ENCODE assay signal across 1 cellular context in genomic region chr7:141551080-141551772, GRCh38.
TF ChIP-seq lines count a peak whose summit lies in the region.

AGK (plus strand) TSS chr7:141551410; CDS start chr7:141555467, 4,057 bp downstream.

TF ChIP-seq in HepG2, 621 proteins besides CTCF, POLR2A, EP300 and RAD21 (continued from another document and continues in another):
- TF ChIP-seq ZNF574 (CRISPR knock-in tag; IDR thresholded peaks at IDR 0.05), result peak; percentile 94
- no peak for TF ChIP-seq ZSCAN12 (CRISPR knock-in tag; IDR thresholded peaks at IDR 0.05)
- TF ChIP-seq ZNF12 (CRISPR knock-in tag; IDR thresholded peaks at IDR 0.05), result no peak
- TF ChIP-seq ZNF646 (CRISPR knock-in tag; IDR thresholded peaks at IDR 0.05), result no peak
- peak; percentile 61; the same call in 1 of the 2 replicates for TF ChIP-seq E2F2 (CRISPR knock-in tag; IDR thresholded peaks at IDR 0.05; ENCODE audit: borderline replicate concordance)
- peak; percentile 85; the same call in 1 of the 2 replicates for TF ChIP-seq ZNF766 (CRISPR knock-in tag; IDR thresholded peaks at IDR 0.05; ENCODE audit: borderline replicate concordance)
- TF ChIP-seq ZNF570 (CRISPR knock-in tag; IDR thresholded peaks at IDR 0.05; ENCODE audit: borderline replicate concordance), result no peak
- TF ChIP-seq ZBTB2 (CRISPR knock-in tag; IDR thresholded peaks at IDR 0.05; ENCODE audit: low read depth), result peak; percentile 83
- peak; percentile 61; the same call in 1 of the 2 replicates for TF ChIP-seq ZNF777 (CRISPR knock-in tag; IDR thresholded peaks at IDR 0.05)
- no peak for TF ChIP-seq ZNF780A (CRISPR knock-in tag; IDR thresholded peaks at IDR 0.05)
- TF ChIP-seq MNT (IDR thresholded peaks at IDR 0.05), result no peak
- no peak; the same call in 1 of the 2 replicates for TF ChIP-seq KLF9 (CRISPR knock-in tag; IDR thresholded peaks at IDR 0.05; ENCODE audit: low read depth)
- peak; percentile 83; the same call in 1 of the 2 replicates for TF ChIP-seq SALL2 (CRISPR knock-in tag; IDR thresholded peaks at IDR 0.05)
- no peak for TF ChIP-seq RBAK (CRISPR knock-in tag; IDR thresholded peaks at IDR 0.05)
- TF ChIP-seq FOSL2 (CRISPR knock-in tag; IDR thresholded peaks at IDR 0.05), result no peak
- peak; percentile 92 for TF ChIP-seq NKX3-1 (CRISPR knock-in tag; IDR thresholded peaks at IDR 0.05)
- TF ChIP-seq CCAR2 (optimal IDR thresholded peaks at IDR 0.05; ENCODE audit: low read depth, low read length), result no peak
- no peak for TF ChIP-seq ZNF264 (CRISPR knock-in tag; IDR thresholded peaks at IDR 0.05)
- TF ChIP-seq ZUFSP (CRISPR knock-in tag; IDR thresholded peaks at IDR 0.05; ENCODE audit: borderline replicate concordance), result no peak
- peak; percentile 90 for TF ChIP-seq ZNF546 (CRISPR knock-in tag; conservative IDR thresholded peaks at IDR 0.05)
- no peak for TF ChIP-seq PHB2 (IDR thresholded peaks at IDR 0.05; ENCODE audit: partially characterized antibody)
- TF ChIP-seq ARID4A (CRISPR knock-in tag; IDR thresholded peaks at IDR 0.05; ENCODE audit: borderline replicate concordance), result peak; percentile 78; the same call in 1 of the 2 replicates
- peak; percentile 85 for TF ChIP-seq SP4 (CRISPR knock-in tag; IDR thresholded peaks at IDR 0.05)
- no peak for TF ChIP-seq SMC3 (IDR thresholded peaks at IDR 0.05; ENCODE audit: low read length)
- TF ChIP-seq ZNF224 (CRISPR knock-in tag; IDR thresholded peaks at IDR 0.05), result no peak
- TF ChIP-seq SOX5 (CRISPR knock-in tag; IDR thresholded peaks at IDR 0.05; ENCODE audit: borderline replicate concordance), result peak; percentile 41; the same call in 1 of the 2 replicates
- peak; percentile 92 for TF ChIP-seq THAP11 (CRISPR knock-in tag; IDR thresholded peaks at IDR 0.05)
- peak; percentile 31; the same call in 1 of the 2 replicates for TF ChIP-seq ZNF790 (CRISPR knock-in tag; IDR thresholded peaks at IDR 0.05; ENCODE audit: borderline replicate concordance)
- TF ChIP-seq SYNCRIP (IDR thresholded peaks at IDR 0.05; ENCODE audit: insufficient read depth, low read depth, low read length), result no peak
- TF ChIP-seq GMEB2 (CRISPR knock-in tag; IDR thresholded peaks at IDR 0.05; ENCODE audit: low read depth), result no peak
- TF ChIP-seq FOXP1 (IDR thresholded peaks at IDR 0.05), result no peak
- no peak for TF ChIP-seq FOXP1 (CRISPR knock-in tag; IDR thresholded peaks at IDR 0.05)
- no peak for TF ChIP-seq ZNF549 (CRISPR knock-in tag; IDR thresholded peaks at IDR 0.05)
- TF ChIP-seq HDAC6 (IDR thresholded peaks at IDR 0.05; ENCODE audit: low read depth, low read length), result no peak
- 0 out of 2 replicates have a peak, but pooled peaks have one; percentile 55 for TF ChIP-seq ZC3H13 (CRISPR knock-in tag; IDR thresholded peaks at IDR 0.05)
- TF ChIP-seq GATAD1 (CRISPR knock-in tag; IDR thresholded peaks at IDR 0.05), result peak; percentile 94
- peak; percentile 49; the same call in 1 of the 2 replicates for TF ChIP-seq TBX3 (IDR thresholded peaks at IDR 0.05; ENCODE audit: borderline replicate concordance)
- TF ChIP-seq ZNF557 (CRISPR knock-in tag; IDR thresholded peaks at IDR 0.05), result 0 out of 2 replicates have a peak, but pooled peaks have one; percentile 59
- peak; percentile 94 for TF ChIP-seq REPIN1 (CRISPR knock-in tag; IDR thresholded peaks at IDR 0.05; ENCODE audit: borderline replicate concordance, low read depth)
- TF ChIP-seq XBP1 (CRISPR knock-in tag; IDR thresholded peaks at IDR 0.05), result 0 out of 2 replicates have a peak, but pooled peaks have one; percentile 47
- TF ChIP-seq KDM6A (CRISPR knock-in tag; IDR thresholded peaks at IDR 0.05; ENCODE audit: low read depth), result no peak
